Comparison of ENCODE assay signal across 1 cellular context in the genomic region with DNA sequence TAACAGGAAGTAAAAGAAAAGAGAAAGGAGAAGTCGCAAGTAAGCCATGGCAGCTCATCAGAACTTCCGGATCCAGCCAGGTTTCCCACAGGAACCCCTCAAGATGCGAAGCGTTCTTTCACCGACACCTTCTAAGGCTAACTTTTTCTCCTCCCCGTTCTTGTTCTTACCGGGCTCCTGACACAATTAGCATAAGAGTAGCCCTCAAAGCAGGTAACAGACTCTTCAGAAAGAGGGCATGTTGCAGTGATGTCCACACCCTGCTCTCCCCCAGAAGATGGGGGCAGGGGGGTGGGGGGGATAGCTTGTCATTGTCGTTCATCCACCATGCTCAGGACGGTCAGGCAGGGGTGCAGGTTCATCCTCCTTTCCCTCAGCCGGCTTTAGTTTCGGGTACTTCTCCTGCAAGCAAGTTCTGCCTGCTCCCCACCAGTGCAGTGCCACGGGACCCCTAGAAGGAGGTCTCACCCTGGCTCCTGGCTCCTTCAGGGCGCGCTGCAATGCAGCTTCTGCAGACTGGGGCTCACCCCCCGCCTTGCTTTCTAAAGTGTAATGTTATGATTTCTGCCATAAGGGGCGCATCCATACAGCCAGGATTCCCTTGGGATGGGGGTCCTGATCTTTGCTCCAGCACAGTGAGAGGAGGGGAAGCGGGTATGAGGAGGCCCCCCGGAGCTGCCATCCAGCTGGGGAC.
TF ChIP-seq lines count a peak whose summit lies in the region.

No MANE protein-coding gene starts in this region.

TF ChIP-seq in GM12878, 131 proteins besides CTCF, POLR2A, EP300 and RAD21 (continued from another document):
- TF ChIP-seq, protein P1, sequence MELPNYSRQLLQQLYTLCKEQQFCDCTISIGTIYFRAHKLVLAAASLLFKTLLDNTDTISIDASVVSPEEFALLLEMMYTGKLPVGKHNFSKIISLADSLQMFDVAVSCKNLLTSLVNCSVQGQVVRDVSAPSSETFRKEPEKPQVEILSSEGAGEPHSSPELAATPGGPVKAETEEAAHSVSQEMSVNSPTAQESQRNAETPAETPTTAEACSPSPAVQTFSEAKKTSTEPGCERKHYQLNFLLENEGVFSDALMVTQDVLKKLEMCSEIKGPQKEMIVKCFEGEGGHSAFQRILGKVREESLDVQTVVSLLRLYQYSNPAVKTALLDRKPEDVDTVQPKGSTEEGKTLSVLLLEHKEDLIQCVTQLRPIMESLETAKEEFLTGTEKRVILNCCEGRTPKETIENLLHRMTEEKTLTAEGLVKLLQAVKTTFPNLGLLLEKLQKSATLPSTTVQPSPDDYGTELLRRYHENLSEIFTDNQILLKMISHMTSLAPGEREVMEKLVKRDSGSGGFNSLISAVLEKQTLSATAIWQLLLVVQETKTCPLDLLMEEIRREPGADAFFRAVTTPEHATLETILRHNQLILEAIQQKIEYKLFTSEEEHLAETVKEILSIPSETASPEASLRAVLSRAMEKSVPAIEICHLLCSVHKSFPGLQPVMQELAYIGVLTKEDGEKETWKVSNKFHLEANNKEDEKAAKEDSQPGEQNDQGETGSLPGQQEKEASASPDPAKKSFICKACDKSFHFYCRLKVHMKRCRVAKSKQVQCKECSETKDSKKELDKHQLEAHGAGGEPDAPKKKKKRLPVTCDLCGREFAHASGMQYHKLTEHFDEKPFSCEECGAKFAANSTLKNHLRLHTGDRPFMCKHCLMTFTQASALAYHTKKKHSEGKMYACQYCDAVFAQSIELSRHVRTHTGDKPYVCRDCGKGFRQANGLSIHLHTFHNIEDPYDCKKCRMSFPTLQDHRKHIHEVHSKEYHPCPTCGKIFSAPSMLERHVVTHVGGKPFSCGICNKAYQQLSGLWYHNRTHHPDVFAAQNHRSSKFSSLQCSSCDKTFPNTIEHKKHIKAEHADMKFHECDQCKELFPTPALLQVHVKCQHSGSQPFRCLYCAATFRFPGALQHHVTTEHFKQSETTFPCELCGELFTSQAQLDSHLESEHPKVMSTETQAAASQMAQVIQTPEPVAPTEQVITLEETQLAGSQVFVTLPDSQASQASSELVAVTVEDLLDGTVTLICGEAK (IDR thresholded peaks at IDR 0.05; ENCODE audit: borderline replicate concordance), result no peak
- TF ChIP-seq NR2C2 (IDR thresholded peaks at IDR 0.05; ENCODE audit: borderline replicate concordance, control insufficient read depth, insufficient read length, low read depth), result no peak
- no peak for TF ChIP-seq BCL11A (IDR thresholded peaks at IDR 0.05; ENCODE audit: low read depth, low read length)
